In the genomic region with DNA sequence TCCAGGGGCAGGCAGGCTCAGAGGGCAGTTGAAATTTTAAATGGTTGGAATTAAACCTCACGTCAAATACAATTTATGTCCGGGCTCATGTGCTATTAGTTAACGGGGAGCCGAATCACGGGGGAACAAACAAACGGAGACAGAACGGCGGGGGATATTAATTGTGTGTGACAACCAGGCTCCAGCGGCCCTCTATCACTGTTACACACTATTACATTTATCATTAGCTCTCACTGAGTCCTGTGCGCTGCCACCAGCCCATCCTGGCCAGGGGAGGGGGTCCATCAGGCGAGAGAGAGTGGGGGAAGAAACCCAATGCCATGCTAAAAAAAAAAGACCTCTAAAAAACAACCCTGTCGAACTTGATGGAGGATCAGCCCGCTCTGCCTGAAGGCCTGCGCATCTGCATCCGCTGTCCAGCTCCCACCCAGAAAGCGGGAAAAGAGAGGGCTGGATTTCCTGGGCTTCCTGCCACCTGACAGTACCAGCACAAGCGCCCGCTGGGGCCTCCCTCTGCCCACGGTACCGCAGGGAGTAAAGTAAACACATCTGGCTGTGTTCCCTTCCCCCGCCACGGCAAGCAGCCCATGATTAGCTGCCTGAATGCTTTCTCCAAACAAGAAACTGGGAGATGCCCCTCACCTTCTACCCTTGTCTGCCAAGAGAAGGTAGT, we compare ENCODE assay signal across 1 cellular context.
TF ChIP-seq lines count a peak whose summit lies in the region.

No MANE protein-coding gene starts in this region.

TF ChIP-seq in neural cell, 6 proteins besides CTCF, POLR2A, EP300 and RAD21 (continued from another document):
- TF ChIP-seq, protein P1, sequence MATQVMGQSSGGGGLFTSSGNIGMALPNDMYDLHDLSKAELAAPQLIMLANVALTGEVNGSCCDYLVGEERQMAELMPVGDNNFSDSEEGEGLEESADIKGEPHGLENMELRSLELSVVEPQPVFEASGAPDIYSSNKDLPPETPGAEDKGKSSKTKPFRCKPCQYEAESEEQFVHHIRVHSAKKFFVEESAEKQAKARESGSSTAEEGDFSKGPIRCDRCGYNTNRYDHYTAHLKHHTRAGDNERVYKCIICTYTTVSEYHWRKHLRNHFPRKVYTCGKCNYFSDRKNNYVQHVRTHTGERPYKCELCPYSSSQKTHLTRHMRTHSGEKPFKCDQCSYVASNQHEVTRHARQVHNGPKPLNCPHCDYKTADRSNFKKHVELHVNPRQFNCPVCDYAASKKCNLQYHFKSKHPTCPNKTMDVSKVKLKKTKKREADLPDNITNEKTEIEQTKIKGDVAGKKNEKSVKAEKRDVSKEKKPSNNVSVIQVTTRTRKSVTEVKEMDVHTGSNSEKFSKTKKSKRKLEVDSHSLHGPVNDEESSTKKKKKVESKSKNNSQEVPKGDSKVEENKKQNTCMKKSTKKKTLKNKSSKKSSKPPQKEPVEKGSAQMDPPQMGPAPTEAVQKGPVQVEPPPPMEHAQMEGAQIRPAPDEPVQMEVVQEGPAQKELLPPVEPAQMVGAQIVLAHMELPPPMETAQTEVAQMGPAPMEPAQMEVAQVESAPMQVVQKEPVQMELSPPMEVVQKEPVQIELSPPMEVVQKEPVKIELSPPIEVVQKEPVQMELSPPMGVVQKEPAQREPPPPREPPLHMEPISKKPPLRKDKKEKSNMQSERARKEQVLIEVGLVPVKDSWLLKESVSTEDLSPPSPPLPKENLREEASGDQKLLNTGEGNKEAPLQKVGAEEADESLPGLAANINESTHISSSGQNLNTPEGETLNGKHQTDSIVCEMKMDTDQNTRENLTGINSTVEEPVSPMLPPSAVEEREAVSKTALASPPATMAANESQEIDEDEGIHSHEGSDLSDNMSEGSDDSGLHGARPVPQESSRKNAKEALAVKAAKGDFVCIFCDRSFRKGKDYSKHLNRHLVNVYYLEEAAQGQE (IDR thresholded peaks at IDR 0.05; ENCODE audit: borderline replicate concordance) = no peak
- TF ChIP-seq POLR2AphosphoS5 (IDR thresholded peaks at IDR 0.05) (no peak), SMC3 (conservative IDR thresholded peaks at IDR 0.05; ENCODE audit: poor library complexity) (no peak), TAF1 (IDR thresholded peaks at IDR 0.05; ENCODE audit: low read depth) (no peak)
